Comparison of ENCODE assay signal across 22 cellular contexts in the genomic region with DNA sequence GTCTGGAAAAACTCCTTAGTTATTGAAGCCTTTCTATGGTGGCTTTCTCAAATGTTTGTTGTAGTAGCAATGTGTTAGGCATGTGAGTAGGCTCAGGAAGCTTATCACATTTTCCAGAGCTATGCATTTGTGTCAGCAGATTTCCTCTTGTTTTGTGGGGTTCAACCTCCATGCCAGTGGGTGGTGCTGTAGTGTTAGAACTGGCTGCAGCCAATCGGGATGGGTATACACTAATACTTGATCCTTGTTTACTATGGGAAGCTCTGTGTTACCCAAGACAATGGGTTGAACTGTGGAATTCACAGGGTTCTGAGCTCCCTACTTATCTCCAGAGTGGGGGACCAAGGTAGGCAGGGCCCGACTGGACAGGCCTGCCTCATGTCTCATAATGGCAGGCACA.
DNase-seq lines count a peak whose midpoint lies in the region; ATAC-seq, FAIRE-seq and TF ChIP-seq lines count a peak whose summit lies in the region.
"Had no signal": no experiment of that assay in that cellular context is flagged by ENCODE, and none has a peak within 500 bp of the region (broad histone marks: within the 10 kb centered on the region; RNA-seq: fewer than 3 reads in every experiment).

No MANE protein-coding gene starts in this region.

- WGBS in H1 (ENCODE audit: extremely low coverage in 1 of 2, insufficient coverage in 1 of 2, insufficient read length in 1 of 2, insufficient replicate concordance in 2 of 2, low coverage in 1 of 2, low lambda C conversion rate in 2 of 2, missing lambda C conversion rate in 1 of 2), 2 experiments = 84% methylated on average over 2 of the region's 2 CpGs; no CpG with 5 or more reads in 1 of the 2 experiments

- ATAC-seq in GM18873 (IDR thresholded peaks at IDR 0.05; ENCODE audit: low FRiP score, unreplicated experiment) = no peak
- ATAC-seq: GM12878 had no signal

- no peak overlapping the region for H3K4me3 ChIP-seq in H1 (ENCODE audit: extremely low read depth in 1 of 4, insufficient read depth in 2 of 4, low read depth in 3 of 4, low read length in 4 of 4)
- H3K4me3 ChIP-seq: BLaER1, GM12878 had no signal

- H3K79me2 ChIP-seq in H1 (ENCODE audit: control insufficient read depth in 1 of 2, insufficient read depth in 2 of 2, low read length in 2 of 2) = no peaks in the 10 kb centered on the region

- H3K27ac Mint-ChIP-seq in activated CD4-positive, alpha-beta T cell treated with anti-CD3 and anti-CD28 coated beads, Interleukin-2, amount 10 ng/mL, durations not matched to agents 24 days and 14 days = no peak overlapping the region
- H3K27ac Mint-ChIP-seq: CD4-positive, alpha-beta T cell had no signal

- H3K23me2 ChIP-seq in H1 (ENCODE audit: low read depth, low read length) = no peaks in the 10 kb centered on the region

- TF ChIP-seq CTCF in H1 (IDR thresholded peaks at IDR 0.05; ENCODE audit: control extremely low read depth in 1 of 3, insufficient read depth in 1 of 3, low read depth in 1 of 3, low read length in 3 of 3) (peak in 1 of 3 experiments; percentile 13; a peak in 1 of 4 replicates), GM13977 (IDR thresholded peaks at IDR 0.05; ENCODE audit: extremely low read depth, insufficient read depth, missing control alignments) (no peak)

- no peaks in the 10 kb centered on the region for H3K79me1 ChIP-seq in H1 (ENCODE audit: low read depth, low read length)

- no peak overlapping the region for H4K8ac ChIP-seq in H1 (ENCODE audit: extremely low read depth, insufficient read depth, low read length)

- no peak for TF ChIP-seq POLR2A in H1 (IDR thresholded peaks at IDR 0.05; ENCODE audit: control extremely low read depth in 1 of 2, low read depth in 2 of 2, low read length in 2 of 2)

- no peak overlapping the region for H2AK5ac ChIP-seq in H1 (ENCODE audit: low read depth, low read length)

- H3K18ac ChIP-seq in H1 (ENCODE audit: extremely low read depth, low read length) = no peak overlapping the region

- TF ChIP-seq RAD21 in H1 (IDR thresholded peaks at IDR 0.05 in 1 of 2, conservative IDR thresholded peaks at IDR 0.05 in 1 of 2; ENCODE audit: low read depth in 2 of 2, low read length in 2 of 2) = peak; percentile 29 to 54; a peak in 3 of 4 replicates

- 0 out of 4 replicates have a peak, but pooled peaks cover 0 to 5% of the 10 kb centered on the region in 2 experiments for H3K9me3 ChIP-seq in H1 (ENCODE audit: insufficient read depth in 2 of 2, low read depth in 1 of 2, low read length in 1 of 2)
- H3K9me3 ChIP-seq: BLaER1 had no signal

- no peak overlapping the region for H3K4me3 Mint-ChIP-seq in activated CD4-positive, alpha-beta T cell treated with anti-CD3 and anti-CD28 coated beads, Interleukin-2, amount 10 ng/mL, durations not matched to agents 24 days and 14 days
- H3K4me3 Mint-ChIP-seq: CD4-positive, alpha-beta T cell had no signal

- DNase-seq in DMS53 (lab: John Stamatoyannopoulos, UW) = peak; percentile 7
- DNase-seq in DMS53 treated with DMSO at 0.1 percent for 48 hours (lab: John Stamatoyannopoulos, UW; ENCODE audit: unreplicated experiment) = no peak
- DNase-seq in H1 (ENCODE audit: low read depth in 1 of 2, low spot score in 2 of 2) = no peak
- DNase-seq in iris pigment epithelial cell (ENCODE audit: low read depth) = peak; percentile 15
- no peak for DNase-seq in GM13977 (ENCODE audit: low spot score)
- no peak for DNase-seq in activated CD4-positive, alpha-beta T cell treated with anti-CD3 and anti-CD28 coated beads, Interleukin-2, amount 10 ng/mL, durations not matched to agents 24 days and 14 days
- DNase-seq in NK-92 (lab: John Stamatoyannopoulos, UW; ENCODE audit: unreplicated experiment) = no peak
- DNase-seq: ACHN; CD4-positive, alpha-beta T cell; COR-L47; DND-41; MM.1S; NCI-H1048; NCI-H1417 treated with DMSO at 0.1 percent for 48 hours; NCI-H187; NCI-H446; NCI-H526; SIG-M5 had no signal

- CTCF ChIA-PET in H1 (lab: Charles Lee; ENCODE audit: partially characterized antibody) = interaction anchor here (0.7 to 1.4 kb wide), 4 partner anchors 151 to 465 kb away, joined by 3 to 4 read pairs (median 4); no protein-coding TSS in a partner anchor

- H3K23ac ChIP-seq in H1 (ENCODE audit: insufficient read length) = no peak overlapping the region

- H3K36me3 Mint-ChIP-seq in activated CD4-positive, alpha-beta T cell treated with anti-CD3 and anti-CD28 coated beads, Interleukin-2, amount 10 ng/mL, durations not matched to agents 24 days and 14 days (ENCODE audit: low read depth) = no peaks in the 10 kb centered on the region

- FAIRE-seq in H1 (lab: Jason Lieb, UNC) = no peak
- FAIRE-seq: GM12878 had no signal

- in situ Hi-C loops in GM13977 (cut with MboI; ENCODE audit: low pct_unique_long_range_greater_than_20kb, low sequenced_read_pairs, unreplicated experiment) = no loop called here

- H3K9me3 Mint-ChIP-seq in activated CD4-positive, alpha-beta T cell treated with anti-CD3 and anti-CD28 coated beads, Interleukin-2, amount 10 ng/mL, durations not matched to agents 24 days and 14 days = no peaks in the 10 kb centered on the region

- no peak overlapping the region for H2BK20ac ChIP-seq in H1 (ENCODE audit: low read length)

- no peak overlapping the region; the same call in 1 of the 2 replicates for H2AFZ ChIP-seq in H1 (ENCODE audit: low read length)

- no peak overlapping the region for H3K4me2 ChIP-seq in H1 (ENCODE audit: insufficient read depth in 1 of 2, low read depth in 2 of 2, low read length in 2 of 2)
- H3K4me2 ChIP-seq: BLaER1 had no signal

- no peak overlapping the region for H3K56ac ChIP-seq in H1 (replicated peaks; ENCODE audit: insufficient read length, low read depth, low read length)

- no peak overlapping the region for H2BK15ac ChIP-seq in H1 (ENCODE audit: low read length)

- no peak overlapping the region for H2BK12ac ChIP-seq in H1 (ENCODE audit: low read depth, low read length)

- H3K4ac ChIP-seq in H1 (replicated peaks; ENCODE audit: insufficient read length, low read depth, low read length) = no peak overlapping the region

- no peak overlapping the region for H3K14ac ChIP-seq in H1 (ENCODE audit: insufficient read length)

- H3K4me1 ChIP-seq in H1 (replicated peaks in 1 of 4; ENCODE audit: control insufficient read depth in 3 of 4, insufficient read depth in 4 of 4, low read length in 3 of 4) = no peaks in the 10 kb centered on the region
- H3K4me1 ChIP-seq: BLaER1 had no signal

- H3K27ac ChIP-seq in H1 (ENCODE audit: low read depth, low read length) = no peak overlapping the region
- H3K27ac ChIP-seq: 22Rv1, BLaER1 had no signal

- intact Hi-C loops in activated CD4-positive, alpha-beta T cell treated with anti-CD3 and anti-CD28 coated beads, Interleukin-2, amount 10 ng/mL, durations not matched to agents 24 days and 14 days (cut with micrococcal nuclease) = no loop called here

- no peak overlapping the region for H2BK120ac ChIP-seq in H1 (replicated peaks; ENCODE audit: low read depth, low read length)

- no peaks in the 10 kb centered on the region for H3K4me1 Mint-ChIP-seq in activated CD4-positive, alpha-beta T cell treated with anti-CD3 and anti-CD28 coated beads, Interleukin-2, amount 10 ng/mL, durations not matched to agents 24 days and 14 days

- H4K20me1 ChIP-seq in H1 (replicated peaks in 1 of 2; ENCODE audit: control insufficient read depth in 1 of 2, insufficient read depth in 2 of 2, low read length in 2 of 2) = no peaks in the 10 kb centered on the region
- H4K20me1 ChIP-seq: BLaER1 had no signal

- H3K27me3 ChIP-seq in H1 (replicated peaks in 1 of 4; ENCODE audit: control insufficient read depth in 3 of 4, extremely low read depth in 1 of 4, insufficient read depth in 3 of 4, low read length in 3 of 4) = no peaks in the 10 kb centered on the region
- H3K27me3 ChIP-seq: BLaER1 had no signal

- TF ChIP-seq EP300 in H1 (IDR thresholded peaks at IDR 0.05; ENCODE audit: borderline replicate concordance in 1 of 2, low read depth in 2 of 2, low read length in 2 of 2) = no peak

- H4K5ac ChIP-seq in H1 (ENCODE audit: insufficient read length, low read depth, low read length) = no peak overlapping the region

- H3K9ac ChIP-seq in H1 (replicated peaks in 1 of 4; ENCODE audit: extremely low read depth in 1 of 4, low read depth in 3 of 4, low read length in 3 of 4) = no peak overlapping the region
- H3K9ac ChIP-seq: BLaER1 had no signal

- H3K36me3 ChIP-seq in H1 (ENCODE audit: control insufficient read depth in 2 of 4, insufficient read depth in 4 of 4, low read length in 3 of 4) = no peaks in the 10 kb centered on the region
- H3K36me3 ChIP-seq: BLaER1 had no signal

- no peak overlapping the region for H2BK5ac ChIP-seq in H1 (ENCODE audit: low read depth, low read length)

- POLR2A ChIA-PET in H1 (lab: Charles Lee; ENCODE audit: partially characterized antibody) = no interaction called here

- H3K27me3 Mint-ChIP-seq in activated CD4-positive, alpha-beta T cell treated with anti-CD3 and anti-CD28 coated beads, Interleukin-2, amount 10 ng/mL, durations not matched to agents 24 days and 14 days = no peaks in the 10 kb centered on the region
- H3K27me3 Mint-ChIP-seq: CD4-positive, alpha-beta T cell had no signal

- no peak overlapping the region for H4K91ac ChIP-seq in H1 (replicated peaks; ENCODE audit: insufficient read length, low read length)

TF ChIP-seq in H1, 55 proteins besides CTCF, POLR2A, EP300 and RAD21:
- TF ChIP-seq TBP (IDR thresholded peaks at IDR 0.05; ENCODE audit: low read depth, low read length) = no peak

Comparison
In these comparisons a context has a peak if more than half of its experiments do, and no peak if none do; other contexts are left out.
1. DNase-seq: peak in DMS53 (single experiment) and iris pigment epithelial cell (single experiment); none in DMS53 treated with DMSO at 0.1 percent for 48 hours (single experiment), H1 (0 of 2), GM13977 (single experiment), activated CD4-positive, alpha-beta T cell treated with anti-CD3 and anti-CD28 coated beads, Interleukin-2, amount 10 ng/mL, durations not matched to agents 24 days and 14 days (single experiment) and NK-92 (single experiment).